15 cellular contexts compared by ENCODE assay signal in genomic region chr20:38156888-38157634, GRCh38. TPM values are rescaled to one million over a fixed set of nuclear protein-coding genes. Genes with fewer than 3 reads are reported as not detected.
A peak's percentile ranks its signal among the peaks of the same experiment; 100 is the strongest.
DNase-seq lines count a peak whose midpoint lies in the region; ATAC-seq and TF ChIP-seq lines count a peak whose summit lies in the region.
"Had no signal": no experiment of that assay in that cellular context is flagged by ENCODE, and none has a peak within 500 bp of the region (broad histone marks: within the 10 kb centered on the region; RNA-seq: fewer than 3 reads in every experiment).

No MANE protein-coding gene starts in this region.

- TF ChIP-seq CTCF in cardiac muscle cell (IDR thresholded peaks at IDR 0.05; ENCODE audit: low read depth, low read length): no peak
- TF ChIP-seq CTCF in prostate gland (IDR thresholded peaks at IDR 0.05): no peak

- ATAC-seq in GM19023 (IDR thresholded peaks at IDR 0.05; ENCODE audit: unreplicated experiment): no peak

- H3K4me1 ChIP-seq in BLaER1 (peaks cover 68% of the 10 kb centered on the region), SJSA1 (replicated peaks) (peaks cover 46% of the 10 kb centered on the region), cardiac muscle cell (ENCODE audit: low read depth) (peaks cover 21% of the 10 kb centered on the region), prostate gland (replicated peaks) (peaks cover 2% of the 10 kb centered on the region)
- H3K4me1 ChIP-seq: HAP-1 had no signal

- H3K9me3 ChIP-seq in BLaER1 (no peaks in the 10 kb centered on the region), SJSA1 (replicated peaks) (no peaks in the 10 kb centered on the region), cardiac muscle cell (ENCODE audit: low read depth) (no peaks in the 10 kb centered on the region), prostate gland (no peaks in the 10 kb centered on the region)
- H3K9me3 ChIP-seq: HAP-1 had no signal

- H3K27me3 ChIP-seq in BLaER1 (no peaks in the 10 kb centered on the region), SJSA1 (replicated peaks) (no peaks in the 10 kb centered on the region), cardiac muscle cell (no peaks in the 10 kb centered on the region), prostate gland (replicated peaks; ENCODE audit: insufficient read depth) (no peaks in the 10 kb centered on the region)

- H4K20me1 ChIP-seq in BLaER1: no peaks in the 10 kb centered on the region

- no peak overlapping the region for H3K9ac ChIP-seq in BLaER1

- H3K27ac ChIP-seq in BLaER1 (peak overlapping the region; percentile 22; the same call in 1 of the 2 replicates), SJSA1 (peak overlapping the region; percentile 71), cardiac muscle cell (peak overlapping the region; percentile 43), prostate gland (peak overlapping the region; percentile 35 to 39)

- peak overlapping the region; percentile 76 for H3K4me2 ChIP-seq in BLaER1

- 45% methylated on average over 11 of the region's 11 CpGs for WGBS in prostate gland

- no peak overlapping the region for H3K4me3 ChIP-seq in BLaER1
- no peak overlapping the region for H3K4me3 ChIP-seq in SJSA1
- no peak overlapping the region for H3K4me3 ChIP-seq in cardiac muscle cell
- no peak overlapping the region for H3K4me3 ChIP-seq in prostate gland
- H3K4me3 ChIP-seq: HAP-1 had no signal

- DNase-seq in SJSA1 (ENCODE audit: low read depth in 1 of 2, low spot score in 2 of 2): peak; percentile 80 to 92
- DNase-seq in cardiac muscle cell (ENCODE audit: low read depth in 1 of 2, low spot score in 1 of 2): no peak
- peak; percentile 14 for DNase-seq in prostate gland (ENCODE audit: low spot score)
- DNase-seq in SIG-M5 (lab: John Stamatoyannopoulos, UW): no peak
- no peak for DNase-seq in central memory CD4-positive, alpha-beta T cell
- no peak for DNase-seq in iPS-NIHi7 (ENCODE audit: extremely low spot score)
- DNase-seq: DMS53, glutamatergic neuron, mesendoderm, substantia nigra, T1000 had no signal

- intact Hi-C loops in prostate gland (cut with DNase I): no loop called here

- no peaks in the 10 kb centered on the region for H3K36me3 ChIP-seq in BLaER1
- peaks cover 59% of the 10 kb centered on the region for H3K36me3 ChIP-seq in SJSA1
- peaks cover 14% of the 10 kb centered on the region for H3K36me3 ChIP-seq in cardiac muscle cell
- peaks cover 0 to 2% of the 10 kb centered on the region in 2 donors for H3K36me3 ChIP-seq in prostate gland
- H3K36me3 ChIP-seq: HAP-1 had no signal

- TF ChIP-seq POLR2A in prostate gland (IDR thresholded peaks at IDR 0.05): no peak

RNA-seq across cellular contexts. Expression of gene TGM2, which starts 8.0 kb away (rescaled TPM):
- 32.2 and 34.9 TPM in 2 replicates for total RNA-seq in SJSA1 (2014; rRNA removed; shearing (Covaris generic))
- total RNA-seq in cardiac muscle cell: 144 and 275 TPM in 2 replicates
- 119 and 192 TPM in 2 replicates for polyA plus RNA-seq in cardiac muscle cell
- 100 to 1,000 TPM in 1 of 2 donors, 10 to 100 TPM in 1; 39.6 to 157 TPM for total RNA-seq in prostate gland
- total RNA-seq: OCI-LY7 had no signal

Comparison
In these comparisons a context has a peak if more than half of its experiments do, and no peak if none do; other contexts are left out.
1. DNase-seq: peak in SJSA1 (2 of 2) and prostate gland (single experiment); none in cardiac muscle cell (0 of 2), SIG-M5 (single experiment), central memory CD4-positive, alpha-beta T cell (single experiment) and iPS-NIHi7 (single experiment).
2. Peak in every context shown above with its lines, with median percentiles within 50 percentile points of each other: H3K27ac ChIP-seq.